ENCODE assay signal across 11 cellular contexts in genomic region chr6:139587469-139587868, GRCh38.
DNase-seq lines count a peak whose midpoint lies in the region; ATAC-seq and TF ChIP-seq lines count a peak whose summit lies in the region.
"Had no signal": no experiment of that assay in that cellular context is flagged by ENCODE, and none has a peak within 500 bp of the region (broad histone marks: within the 10 kb centered on the region; RNA-seq: fewer than 3 reads in every experiment).

No MANE protein-coding gene starts in this region.

- POLR2A ChIA-PET in AG04449 (lab: Yijun Ruan, JAX): interaction anchor here (0.6 to 2.7 kb wide), 8 partner anchors 9 to 782 kb away, joined by 3 to 35 read pairs (median 6); partner anchors contain the start of gene CITED2

- H3K4me1 Mint-ChIP-seq in CD14-positive monocyte: peaks cover 38% of the 10 kb centered on the region
- H3K4me1 Mint-ChIP-seq: activated naive CD8-positive, alpha-beta T cell treated with anti-CD3 and anti-CD28 coated beads, Interleukin-2, amount 10 ng/mL, durations not matched to agents 7 days and 5 days had no signal

- H3K27me3 ChIP-seq in HUES64 (ENCODE audit: insufficient read depth, low read length): no peaks in the 10 kb centered on the region

- intact Hi-C loops in CD14-positive monocyte (cut with micrococcal nuclease) (no loop called here), head of caudate nucleus (cut with DNase I) (no loop called here)

- H3K4me3 Mint-ChIP-seq in CD14-positive monocyte: no peak overlapping the region
- H3K4me3 Mint-ChIP-seq: activated naive CD8-positive, alpha-beta T cell treated with anti-CD3 and anti-CD28 coated beads, Interleukin-2, amount 10 ng/mL, durations not matched to agents 7 days and 5 days had no signal

- DNase-seq in AG04449 (ENCODE audit: low read depth, low spot score) (peak; percentile 91), choroid plexus epithelial cell (ENCODE audit: low read depth) (peak; percentile 97), myocyte (ENCODE audit: low read depth) (peak; percentile 72), CD14-positive monocyte (ENCODE audit: low spot score) (no peak), head of caudate nucleus (no peak)
- DNase-seq: activated naive CD8-positive, alpha-beta T cell treated with anti-CD3 and anti-CD28 coated beads, Interleukin-2, amount 10 ng/mL, durations not matched to agents 7 days and 5 days; retina; stimulated activated naive CD8-positive, alpha-beta T cell treated with anti-CD3 and anti-CD28 coated beads, Interleukin-15, Interleukin-2, amounts not matched to agents 100 U/mL and 50 U/mL, for 24 hours had no signal

- H3K4me3 ChIP-seq in AG04449 (ENCODE audit: low read depth, low read length) (no peak overlapping the region), HUES64 (ENCODE audit: low read length) (no peak overlapping the region), choroid plexus epithelial cell (ENCODE audit: low read depth, low read length) (no peak overlapping the region)

- CTCF ChIA-PET in AG04449 (lab: Yijun Ruan, JAX): interaction anchor here (0.7 to 1.1 kb wide), 4 partner anchors 9 to 339 kb away, joined by 3 to 4 read pairs (median 3); no protein-coding TSS in a partner anchor

- H3K9ac ChIP-seq in HUES64 (ENCODE audit: low read depth, low read length): no peak overlapping the region

- peaks cover 13% of the 10 kb centered on the region; the same call in 1 of the 2 replicates for H3K4me1 ChIP-seq in HUES64 (ENCODE audit: insufficient read depth, low read length)

- H3K36me3 Mint-ChIP-seq in CD14-positive monocyte: no peaks in the 10 kb centered on the region
- H3K36me3 Mint-ChIP-seq: activated naive CD8-positive, alpha-beta T cell treated with anti-CD3 and anti-CD28 coated beads, Interleukin-2, amount 10 ng/mL, durations not matched to agents 7 days and 5 days had no signal

- 80% methylated on average over 6 of the region's 6 CpGs for WGBS in HUES64

- H3K27ac ChIP-seq in HUES64 (ENCODE audit: low read depth, low read length): peak overlapping the region; percentile 55; the same call in 1 of the 2 replicates

- H3K27me3 Mint-ChIP-seq in CD14-positive monocyte (ENCODE audit: low read depth in 3 of 3): no peaks in the 10 kb centered on the region

- TF ChIP-seq CTCF in AG04449 (IDR thresholded peaks at IDR 0.05; ENCODE audit: insufficient read depth, low read length, missing control alignments) (no peak), choroid plexus epithelial cell (conservative IDR thresholded peaks at IDR 0.05; ENCODE audit: low read depth, low read length) (no peak), CD14-positive monocyte (IDR thresholded peaks at IDR 0.05) (no peak)

- ATAC-seq in HG02763 (IDR thresholded peaks at IDR 0.05; ENCODE audit: unreplicated experiment) (no peak), GM19395 (IDR thresholded peaks at IDR 0.05; ENCODE audit: unreplicated experiment) (no peak)
- ATAC-seq: stimulated activated naive CD8-positive, alpha-beta T cell treated with anti-CD3 and anti-CD28 coated beads, Interleukin-15, Interleukin-2, amounts not matched to agents 100 U/mL and 50 U/mL, for 24 hours had no signal

- H3K9me3 Mint-ChIP-seq in CD14-positive monocyte: peaks cover 0 to 3% (median 0%) of the 10 kb centered on the region in 7 donors
- H3K9me3 Mint-ChIP-seq: activated naive CD8-positive, alpha-beta T cell treated with anti-CD3 and anti-CD28 coated beads, Interleukin-2, amount 10 ng/mL, durations not matched to agents 7 days and 5 days had no signal

- H3K9me3 ChIP-seq in HUES64 (ENCODE audit: insufficient read depth, low read depth, low read length): no peaks in the 10 kb centered on the region

- H3K27ac Mint-ChIP-seq in CD14-positive monocyte: no peak overlapping the region
- H3K27ac Mint-ChIP-seq: activated naive CD8-positive, alpha-beta T cell treated with anti-CD3 and anti-CD28 coated beads, Interleukin-2, amount 10 ng/mL, durations not matched to agents 7 days and 5 days had no signal

- no peaks in the 10 kb centered on the region for H3K36me3 ChIP-seq in HUES64 (ENCODE audit: insufficient read depth, low read length)

Comparison
In these comparisons a context has a peak if more than half of its experiments do, and no peak if none do; other contexts are left out.
1. DNase-seq: peak in AG04449 (single experiment), choroid plexus epithelial cell (single experiment) and myocyte (single experiment); none in CD14-positive monocyte (single experiment) and head of caudate nucleus (0 of 42).